ENCODE assay signal across 28 cellular contexts in genomic region chr7:24703296-24703695, GRCh38. TPM values are rescaled to one million over a fixed set of nuclear protein-coding genes. Genes with fewer than 3 reads are reported as not detected.
DNase-seq lines count a peak whose midpoint lies in the region; ATAC-seq and TF ChIP-seq lines count a peak whose summit lies in the region.
"Had no signal": no experiment of that assay in that cellular context is flagged by ENCODE, and none has a peak within 500 bp of the region (broad histone marks: within the 10 kb centered on the region; RNA-seq: fewer than 3 reads in every experiment).

No MANE protein-coding gene starts in this region.

- intact Hi-C loops in mammary epithelial cell (cut with micrococcal nuclease) = loop anchor here (5.0 kb wide), 1 partner anchor 394 kb away; no protein-coding TSS in a partner anchor

- CTCF ChIA-PET in mammary epithelial cell (lab: Charles Lee; ENCODE audit: low non-redundant PET) = no interaction called here

- no peak overlapping the region for H2AFZ ChIP-seq in mammary epithelial cell (ENCODE audit: low read depth, low read length)

- no TSS peak for BruUV-seq in mammary epithelial cell (replicated peaks; lab: Mats Ljungman, UMichigan)

- DNase-seq in M059J (ENCODE audit: low read depth) (peak; percentile 56), mammary epithelial cell (peak; percentile 12), mucosa of gallbladder (ENCODE audit: low spot score) (no peak)
- DNase-seq: ACHN; activated CD4-positive, alpha-beta memory T cell treated with anti-CD3 and anti-CD28 coated beads, Interleukin-2, amount 10 ng/mL, durations not matched to agents 7 days and 5 days; activated gamma-delta T cell treated with Interleukin-2 at 50 U/mL for 16 hours; C1 segment of cervical spinal cord; Calu3; colonic mucosa; effector memory CD8-positive, alpha-beta T cell; HFFc6; NCI-H1417 treated with DMSO at 0.1 percent for 48 hours; NCI-H2107; NCI-H510A treated with DMSO at 0.1 percent for 48 hours; Peyer's patch; SJCRH30; small intestine; stimulated activated CD4-positive, alpha-beta T cell treated with anti-CD3 and anti-CD28 coated beads, Interleukin-2, amount 100 ng/mL, for 24 hours; substantia nigra; T-helper 1 cell had no signal

- TF ChIP-seq CTCF in mammary epithelial cell (conservative IDR thresholded peaks at IDR 0.05 in 1 of 2, IDR thresholded peaks at IDR 0.05 in 1 of 2; ENCODE audit: extremely low read depth in 1 of 2, insufficient read depth in 1 of 2, low read depth in 1 of 2, low read length in 2 of 2) = no peak
- no peak for TF ChIP-seq CTCF in nephron (IDR thresholded peaks at IDR 0.05; ENCODE audit: unreplicated experiment in 3 of 3)

- H3K4me1 ChIP-seq in BLaER1 (peaks cover 65% of the 10 kb centered on the region), mammary epithelial cell (ENCODE audit: insufficient read depth, low read length) (peaks cover 39% of the 10 kb centered on the region)
- H3K4me1 ChIP-seq: colonic mucosa, Peyer's patch had no signal

- no peaks in the 10 kb centered on the region for H3K9me3 ChIP-seq in BLaER1
- no peaks in the 10 kb centered on the region for H3K9me3 ChIP-seq in mammary epithelial cell (replicated peaks; ENCODE audit: insufficient read depth, low read length)
- H3K9me3 ChIP-seq: colonic mucosa, esophagus muscularis mucosa, MG63, Peyer's patch, SJCRH30 had no signal

- H3K9ac ChIP-seq in BLaER1 (no peak overlapping the region), mammary epithelial cell (ENCODE audit: insufficient read depth, low read length) (no peak overlapping the region)

- H3K36me3 ChIP-seq in BLaER1 (peaks cover 6% of the 10 kb centered on the region; the same call in 1 of the 2 replicates), mammary epithelial cell (ENCODE audit: insufficient read depth, low read length) (no peaks in the 10 kb centered on the region)
- H3K36me3 ChIP-seq: colonic mucosa, esophagus muscularis mucosa, SJCRH30 had no signal

- H3K4me1 Mint-ChIP-seq in nephron = peaks cover 83% of the 10 kb centered on the region
- no peaks in the 10 kb centered on the region for H3K4me1 Mint-ChIP-seq in activated T-helper 17 cell treated with anti-CD3 and anti-CD28 coated beads, Interleukin-2, amount 50 U/mL, for 72 hours

- WGBS in mammary epithelial cell (ENCODE audit: low coverage, missing lambda C conversion rate) = 87% methylated on average over 3 of the region's 3 CpGs

- H3K27ac ChIP-seq in BLaER1 (no peak overlapping the region), mammary epithelial cell (ENCODE audit: insufficient read depth, low read depth, low read length) (no peak overlapping the region)
- H3K27ac ChIP-seq: colonic mucosa, esophagus muscularis mucosa, Peyer's patch, SJCRH30 had no signal

- H4K20me1 ChIP-seq in BLaER1 = peaks cover 72% of the 10 kb centered on the region
- no peaks in the 10 kb centered on the region for H4K20me1 ChIP-seq in mammary epithelial cell (ENCODE audit: insufficient read depth, low read length)

- peak overlapping the region; percentile 94 for H3K4me2 ChIP-seq in BLaER1
- H3K4me2 ChIP-seq in mammary epithelial cell (ENCODE audit: insufficient read depth, low read depth, low read length) = no peak overlapping the region

- peaks cover 5% of the 10 kb centered on the region for H3K27me3 Mint-ChIP-seq in nephron (ENCODE audit: low read depth)
- H3K27me3 Mint-ChIP-seq in activated T-helper 17 cell treated with anti-CD3 and anti-CD28 coated beads, Interleukin-2, amount 50 U/mL, for 72 hours = no peaks in the 10 kb centered on the region
- H3K27me3 Mint-ChIP-seq: activated CD4-positive, alpha-beta memory T cell treated with anti-CD3 and anti-CD28 coated beads, Interleukin-2, amount 10 ng/mL, durations not matched to agents 7 days and 5 days; effector memory CD8-positive, alpha-beta T cell had no signal

- ATAC-seq in activated T-helper 17 cell treated with anti-CD3 and anti-CD28 coated beads, Interleukin-2, amount 50 U/mL, for 72 hours (replicated peaks) = no peak
- ATAC-seq in GM21529 (IDR thresholded peaks at IDR 0.05; ENCODE audit: unreplicated experiment) (no peak), GM21515 (IDR thresholded peaks at IDR 0.05; ENCODE audit: unreplicated experiment) (no peak)
- ATAC-seq: activated CD4-positive, CD25-positive, alpha-beta regulatory T cell treated with anti-CD3 and anti-CD28 coated beads, Interleukin-2, amount 50 U/mL, for 24 hours; effector memory CD8-positive, alpha-beta T cell had no signal

- H3K27me3 ChIP-seq in BLaER1 (peaks cover 43% of the 10 kb centered on the region), mammary epithelial cell (ENCODE audit: insufficient read depth, low read length) (no peaks in the 10 kb centered on the region)
- H3K27me3 ChIP-seq: colonic mucosa, esophagus muscularis mucosa, MG63, Peyer's patch, SJCRH30 had no signal

- peaks cover 10% of the 10 kb centered on the region for H3K36me3 Mint-ChIP-seq in nephron (ENCODE audit: low read depth)
- H3K36me3 Mint-ChIP-seq in activated T-helper 17 cell treated with anti-CD3 and anti-CD28 coated beads, Interleukin-2, amount 50 U/mL, for 72 hours (ENCODE audit: low read depth) = no peaks in the 10 kb centered on the region

- H3K4me3 ChIP-seq in BLaER1 (no peak overlapping the region), mammary epithelial cell (replicated peaks in 1 of 3; ENCODE audit: insufficient read depth in 1 of 3, low read depth in 2 of 3, low read length in 3 of 3) (no peak overlapping the region)
- H3K4me3 ChIP-seq: colonic mucosa, esophagus muscularis mucosa, MG63, Peyer's patch, SJCRH30 had no signal

- H3K4me3 Mint-ChIP-seq in nephron = peak overlapping the region in 1 of 3 experiments; percentile 16
- H3K4me3 Mint-ChIP-seq in activated T-helper 17 cell treated with anti-CD3 and anti-CD28 coated beads, Interleukin-2, amount 50 U/mL, for 72 hours = no peak overlapping the region
- H3K4me3 Mint-ChIP-seq: activated CD4-positive, alpha-beta memory T cell treated with anti-CD3 and anti-CD28 coated beads, Interleukin-2, amount 10 ng/mL, durations not matched to agents 7 days and 5 days; effector memory CD8-positive, alpha-beta T cell; HFFc6 had no signal

- no peaks in the 10 kb centered on the region for H3K9me3 Mint-ChIP-seq in nephron
- no peaks in the 10 kb centered on the region for H3K9me3 Mint-ChIP-seq in activated T-helper 17 cell treated with anti-CD3 and anti-CD28 coated beads, Interleukin-2, amount 50 U/mL, for 72 hours
- H3K9me3 Mint-ChIP-seq: activated CD4-positive, alpha-beta memory T cell treated with anti-CD3 and anti-CD28 coated beads, Interleukin-2, amount 10 ng/mL, durations not matched to agents 7 days and 5 days; effector memory CD8-positive, alpha-beta T cell; HFFc6 had no signal

- H3K79me2 ChIP-seq in mammary epithelial cell (ENCODE audit: insufficient read depth, low read length) = no peaks in the 10 kb centered on the region

- H3K27ac Mint-ChIP-seq in nephron = peak overlapping the region in 2 of 3 experiments; percentile 15 to 67
- no peak overlapping the region for H3K27ac Mint-ChIP-seq in activated T-helper 17 cell treated with anti-CD3 and anti-CD28 coated beads, Interleukin-2, amount 50 U/mL, for 72 hours
- H3K27ac Mint-ChIP-seq: activated CD4-positive, alpha-beta memory T cell treated with anti-CD3 and anti-CD28 coated beads, Interleukin-2, amount 10 ng/mL, durations not matched to agents 7 days and 5 days; effector memory CD8-positive, alpha-beta T cell; HFFc6 had no signal

- dilution Hi-C loops in mammary epithelial cell (cut with HindIII; ENCODE audit: low sequenced_read_pairs) = loop anchor here (5.0 kb wide), 1 partner anchor 66 kb away; no protein-coding TSS in a partner anchor

- in situ Hi-C loops in mammary epithelial cell (cut with MboI; ENCODE audit: low sequenced_read_pairs in 2 of 2) = no loop called here

RNA-seq across cellular contexts. Expression of gene GSDME, which starts 54.0 kb away (rescaled TPM):
- total RNA-seq in M059J (2014; rRNA removed; shearing (Covaris generic)) = 17.4 and 24.8 TPM in 2 replicates
- total RNA-seq in mammary epithelial cell (10 to 100 TPM; 76.8 to 95.6 TPM), mucosa of gallbladder (15.7 TPM)
- polyA plus RNA-seq in mammary epithelial cell = 56.3 TPM
- 84.2 TPM for polyA minus RNA-seq in mammary epithelial cell
- 1 to 10 TPM in 1 of 2 donors, under 1 TPM in 1; 0.50 to 1.6 TPM for total RNA-seq in activated T-helper 17 cell treated with anti-CD3 and anti-CD28 coated beads, Interleukin-2, amount 50 U/mL, for 72 hours
